30 cellular contexts compared by ENCODE assay signal in genomic region chr2:593354-594026, GRCh38.
"Had no signal": no experiment of that assay in that cellular context is flagged by ENCODE, and none has a peak within 500 bp of the region (broad histone marks: within the 10 kb centered on the region; RNA-seq: fewer than 3 reads in every experiment).

No MANE protein-coding gene starts in this region.

- DNase-seq: heart right ventricle; hippocampal formation; immature natural killer cell; left colon; left ventricle myocardium inferior; mesendoderm; naive thymus-derived CD8-positive, alpha-beta T cell; ovary; right lobe of liver; stimulated activated CD4-positive, alpha-beta T cell treated with anti-CD3 and anti-CD28 coated beads, Interleukin-1b, Interleukin-23, amount 100 ng/mL, for 48 hours; stimulated activated CD4-positive, alpha-beta T cell treated with anti-CD3 and anti-CD28 coated beads, Interleukin-2, amount 100 ng/mL, for 48 hours; stimulated activated CD4-positive, alpha-beta T cell treated with anti-CD3 and anti-CD28 coated beads, Interleukin-4, amount 100 ng/mL, for 4 hours; stimulated activated CD8-positive, alpha-beta memory T cell treated with anti-CD3 and anti-CD28 coated beads, Interleukin-4, amount 100 ng/mL, for 48 hours; stimulated activated naive CD8-positive, alpha-beta T cell treated with anti-CD3 and anti-CD28 coated beads, Interleukin-15, Interleukin-2, amounts not matched to agents 100 U/mL and 50 U/mL, for 24 hours; stomach; testis; thyroid gland; transverse colon; upper lobe of left lung had no signal

- H3K36me3 ChIP-seq: heart right ventricle, left ventricle myocardium inferior, neural progenitor cell, ovary, right atrium auricular region, right lobe of liver, stomach, thyroid gland, transverse colon, upper lobe of left lung had no signal

- H3K27me3 Mint-ChIP-seq: stimulated activated memory B cell treated with anti-CD40 and anti-IgM and Interleukin-4, amounts not matched to agents 10 μg/mL and 1 μg/mL and 100 μg/mL, for 72 hours had no signal

- H3K36me3 Mint-ChIP-seq: immature natural killer cell; mesothelial cell of epicardium; naive thymus-derived CD8-positive, alpha-beta T cell; stimulated activated memory B cell treated with anti-CD40 and anti-IgM and Interleukin-4, amounts not matched to agents 10 μg/mL and 1 μg/mL and 100 μg/mL, for 72 hours had no signal

- H3K4me1 Mint-ChIP-seq: immature natural killer cell; mesothelial cell of epicardium; stimulated activated memory B cell treated with anti-CD40 and anti-IgM and Interleukin-4, amounts not matched to agents 10 μg/mL and 1 μg/mL and 100 μg/mL, for 72 hours had no signal

- H3K9me3 ChIP-seq: heart right ventricle, left ventricle myocardium inferior, ovary, right atrium auricular region, right lobe of liver, stomach, testis, thyroid gland, transverse colon, upper lobe of left lung had no signal

- H3K4me3 ChIP-seq: heart right ventricle, left ventricle myocardium inferior, lung, neural progenitor cell, ovary, right atrium auricular region, right lobe of liver, smooth muscle cell, stomach, testis, thyroid gland, transverse colon, upper lobe of left lung had no signal

- H3K27ac Mint-ChIP-seq: immature natural killer cell; mesothelial cell of epicardium; naive thymus-derived CD8-positive, alpha-beta T cell; nephron; progenitor cell of endocrine pancreas; stimulated activated memory B cell treated with anti-CD40 and anti-IgM and Interleukin-4, amounts not matched to agents 10 μg/mL and 1 μg/mL and 100 μg/mL, for 72 hours had no signal

- H3K4me1 ChIP-seq: heart right ventricle, left ventricle myocardium inferior, neural progenitor cell, right atrium auricular region, right lobe of liver, stomach, transverse colon, upper lobe of left lung had no signal

- H3K27ac ChIP-seq: heart right ventricle, left ventricle myocardium inferior, neural progenitor cell, ovary, right atrium auricular region, right lobe of liver, stomach, testis, thyroid gland, transverse colon, upper lobe of left lung had no signal

- H3K9me3 Mint-ChIP-seq: immature natural killer cell; mesothelial cell of epicardium; naive thymus-derived CD8-positive, alpha-beta T cell; nephron; stimulated activated memory B cell treated with anti-CD40 and anti-IgM and Interleukin-4, amounts not matched to agents 10 μg/mL and 1 μg/mL and 100 μg/mL, for 72 hours had no signal

- FAIRE-seq: islet of Langerhans, kidney, urothelium cell line had no signal

- ATAC-seq: heart right ventricle; left colon; naive thymus-derived CD8-positive, alpha-beta T cell; stimulated activated naive CD8-positive, alpha-beta T cell treated with anti-CD3 and anti-CD28 coated beads, Interleukin-15, Interleukin-2, amounts not matched to agents 100 U/mL and 50 U/mL, for 24 hours had no signal

- H3K4me3 Mint-ChIP-seq: mesothelial cell of epicardium; naive thymus-derived CD8-positive, alpha-beta T cell; nephron; neural progenitor cell; stimulated activated memory B cell treated with anti-CD40 and anti-IgM and Interleukin-4, amounts not matched to agents 10 μg/mL and 1 μg/mL and 100 μg/mL, for 72 hours had no signal

- H3K27me3 ChIP-seq: neural progenitor cell, ovary, right atrium auricular region, right lobe of liver, testis, thyroid gland, transverse colon, upper lobe of left lung had no signal
